In genomic region chr11:61733120-61733978, GRCh38 we compare ENCODE assay signal across 8 cellular contexts. TPM values are rescaled to one million over a fixed set of nuclear protein-coding genes. Genes with fewer than 3 reads are reported as not detected.
DNase-seq lines count a peak whose midpoint lies in the region; ATAC-seq, FAIRE-seq and TF ChIP-seq lines count a peak whose summit lies in the region.

No MANE protein-coding gene starts in this region.

- FAIRE-seq in HepG2 (lab: Jason Lieb, UNC) = peak; percentile 79

- peak; percentile 100 for TF ChIP-seq CTCF in A673 (conservative IDR thresholded peaks at IDR 0.05; ENCODE audit: low read depth, low read length)
- peak; percentile 98 for TF ChIP-seq CTCF in coronary artery (IDR thresholded peaks at IDR 0.05)
- TF ChIP-seq CTCF in HepG2 (CRISPR knock-in tag; IDR thresholded peaks at IDR 0.05) = peak; percentile 98

- H3K36me3 Mint-ChIP-seq in activated CD4-positive, alpha-beta T cell treated with anti-CD3 and anti-CD28 coated beads, Interleukin-2, amount 10 ng/mL, durations not matched to agents 24 days and 14 days (ENCODE audit: low read depth) = no peaks in the 10 kb centered on the region

- ATAC-seq in GM18519 (IDR thresholded peaks at IDR 0.05; ENCODE audit: low FRiP score, unreplicated experiment) = peak; percentile 66
- peak; percentile 85 for ATAC-seq in HG03354 (IDR thresholded peaks at IDR 0.05; ENCODE audit: poor library complexity, severe bottlenecking, unreplicated experiment)
- ATAC-seq in HepG2 = peak; percentile 85

- H3K4me1 Mint-ChIP-seq in activated CD4-positive, alpha-beta T cell treated with anti-CD3 and anti-CD28 coated beads, Interleukin-2, amount 10 ng/mL, durations not matched to agents 24 days and 14 days = peaks cover 2% of the 10 kb centered on the region

- H3K4me2 ChIP-seq in HepG2 (ENCODE audit: low read depth, low read length) = no peak overlapping the region

- no peak overlapping the region for H3K4me3 ChIP-seq in A673 (ENCODE audit: low read depth, low read length, poor library complexity, severe bottlenecking)
- no peak overlapping the region for H3K4me3 ChIP-seq in coronary artery
- H3K4me3 ChIP-seq in HepG2 (replicated peaks in 1 of 3; ENCODE audit: insufficient read depth in 1 of 3, low read depth in 2 of 3, low read length in 3 of 3) = no peak overlapping the region

- no peak overlapping the region for H3K27ac Mint-ChIP-seq in activated CD4-positive, alpha-beta T cell treated with anti-CD3 and anti-CD28 coated beads, Interleukin-2, amount 10 ng/mL, durations not matched to agents 24 days and 14 days

- H3K27me3 ChIP-seq in A673 (replicated peaks; ENCODE audit: insufficient read depth, low read depth, low read length, poor library complexity) (no peaks in the 10 kb centered on the region), HepG2 (ENCODE audit: control insufficient read depth in 1 of 2, insufficient read depth in 2 of 2, low read length in 2 of 2) (no peaks in the 10 kb centered on the region)

- no peak for TF ChIP-seq POLR2A in HepG2 (IDR thresholded peaks at IDR 0.05; ENCODE audit: insufficient read depth in 1 of 2, low read depth in 2 of 2, low read length in 2 of 2)

- 32% methylated on average over 13 of the region's 13 CpGs for WGBS in HepG2 (ENCODE audit: low lambda C conversion rate)

- no TSS peak for BruUV-seq in A673 (replicated peaks; lab: Mats Ljungman, UMichigan)
- no TSS peak for BruUV-seq in HepG2 (replicated peaks; lab: Mats Ljungman, UMichigan)

- no peaks in the 10 kb centered on the region for H4K20me1 ChIP-seq in HepG2 (ENCODE audit: insufficient read depth, low read length)

- intact Hi-C loops in A673 (cut with micrococcal nuclease; ENCODE audit: unreplicated experiment) = loop anchor here (1.0 to 10.0 kb wide), 3 partner anchors 53 to 289 kb away; partner anchors contain the start of gene DAGLA
- intact Hi-C loops in activated CD4-positive, alpha-beta T cell treated with anti-CD3 and anti-CD28 coated beads, Interleukin-2, amount 10 ng/mL, durations not matched to agents 24 days and 14 days (cut with micrococcal nuclease) = loop anchor here (1.0 kb wide), 2 partner anchors 37 to 53 kb away; partner anchors contain the start of gene DAGLA
- intact Hi-C loops in HepG2 (cut with micrococcal nuclease; ENCODE audit: unreplicated experiment) = loop anchor here (2.0 kb wide), 1 partner anchor 51 kb away; no protein-coding TSS in a partner anchor

- H3K79me2 ChIP-seq in HepG2 (ENCODE audit: insufficient read depth, low read length) = no peaks in the 10 kb centered on the region

- H2AFZ ChIP-seq in HepG2 (ENCODE audit: low read length) = no peak overlapping the region

- in situ Hi-C loops in HepG2 (cut with HindIII; ENCODE audit: extremely low pct_ligation_motif_present, low pct_unique_long_range_greater_than_20kb) = loop anchor here (5.0 kb wide), 1 partner anchor 51 kb away; the partner anchor contains the start of gene DAGLA

- POLR2A ChIA-PET in A673 (lab: Charles Lee; ENCODE audit: low non-redundant PET) (no interaction called here), HepG2 (lab: Yijun Ruan, JAX) (interaction anchor here (0.5 to 2.4 kb wide), 7 partner anchors 15 to 971 kb away, joined by 3 to 16 read pairs (median 3); partner anchors contain the start of gene TMEM258)

- H3K9me3 Mint-ChIP-seq in activated CD4-positive, alpha-beta T cell treated with anti-CD3 and anti-CD28 coated beads, Interleukin-2, amount 10 ng/mL, durations not matched to agents 24 days and 14 days = no peaks in the 10 kb centered on the region

- DNase-seq in A673 (ENCODE audit: low spot score) (peak; percentile 93), NCI-H510A (lab: John Stamatoyannopoulos, UW) (peak; percentile 67), coronary artery (ENCODE audit: low spot score) (peak; percentile 85), HepG2 (ENCODE audit: low spot score) (peak; percentile 58)
- DNase-seq in activated CD4-positive, alpha-beta T cell treated with anti-CD3 and anti-CD28 coated beads, Interleukin-2, amount 10 ng/mL, durations not matched to agents 24 days and 14 days = peak; percentile 95
- DNase-seq in stimulated activated CD4-positive, alpha-beta T cell treated with anti-CD3 and anti-CD28 coated beads, Interleukin-4, amount 100 ng/mL, for 4 hours = peak; percentile 78 to 79

- CTCF ChIA-PET in A673 (lab: Charles Lee) = interaction anchor here (0.6 to 1.7 kb wide), 20 partner anchors 10 to 375 kb away, joined by 3 to 16 read pairs (median 4); no protein-coding TSS in a partner anchor
- CTCF ChIA-PET in HepG2 (lab: Yijun Ruan, JAX; ENCODE audit: low intra/inter-chr PET ratio, low total read pairs) = interaction anchor here (1.4 kb wide), 1 partner anchor 53 kb away, joined by 8 read pairs; the partner anchor contains the start of gene DAGLA

- H3K9ac ChIP-seq in HepG2 (ENCODE audit: insufficient read depth, low read depth, low read length) = no peak overlapping the region

- H3K36me3 ChIP-seq in A673 (ENCODE audit: insufficient read depth, low read length, poor library complexity, severe bottlenecking) = peaks cover 19% of the 10 kb centered on the region
- peaks cover 24 to 29% of the 10 kb centered on the region in 2 experiments; a peak in 4 of 5 replicates for H3K36me3 ChIP-seq in HepG2 (replicated peaks in 1 of 2; ENCODE audit: control insufficient read depth in 1 of 2, insufficient read depth in 2 of 2, low read length in 2 of 2)

- peak; percentile 86 for TF ChIP-seq RAD21 in HepG2 (CRISPR knock-in tag; IDR thresholded peaks at IDR 0.05)

- no peaks in the 10 kb centered on the region for H3K9me3 ChIP-seq in A673 (ENCODE audit: low read depth, low read length, poor library complexity, severe bottlenecking)
- no peaks in the 10 kb centered on the region for H3K9me3 ChIP-seq in HepG2 (ENCODE audit: low read length)

- TF ChIP-seq EP300 in HepG2 (IDR thresholded peaks at IDR 0.05; ENCODE audit: low read depth in 2 of 2, low read length in 2 of 2) = no peak
- no peak for TF ChIP-seq EP300 in HepG2 (CRISPR knock-in tag; IDR thresholded peaks at IDR 0.05; ENCODE audit: borderline replicate concordance)

- H3K4me1 ChIP-seq in A673 (ENCODE audit: insufficient read depth, low read length, poor library complexity, severe bottlenecking) (no peaks in the 10 kb centered on the region), HepG2 (ENCODE audit: insufficient read depth, low read length) (no peaks in the 10 kb centered on the region)

- no peaks in the 10 kb centered on the region for H3K27me3 Mint-ChIP-seq in activated CD4-positive, alpha-beta T cell treated with anti-CD3 and anti-CD28 coated beads, Interleukin-2, amount 10 ng/mL, durations not matched to agents 24 days and 14 days

- H3K4me3 Mint-ChIP-seq in activated CD4-positive, alpha-beta T cell treated with anti-CD3 and anti-CD28 coated beads, Interleukin-2, amount 10 ng/mL, durations not matched to agents 24 days and 14 days = no peak overlapping the region

- H3K27ac ChIP-seq in A673 (ENCODE audit: low read depth, low read length, poor library complexity, severe bottlenecking) (no peak overlapping the region), coronary artery (peak overlapping the region; percentile 3 to 36), HepG2 (ENCODE audit: extremely low read length, insufficient read depth, low read length) (no peak overlapping the region)

RNA-seq across cellular contexts. Expression of gene MYRF, which starts 19.1 kb away (rescaled TPM):
- total RNA-seq in A673 (2021) (11.2 and 14.6 TPM in 2 replicates), HepG2 (2016; rRNA removed; fragmentation: Illumina TruSeq; extraction: Trizol) (7.9 and 10.2 TPM in 2 replicates)
- total RNA-seq in activated CD4-positive, alpha-beta T cell treated with anti-CD3 and anti-CD28 coated beads, Interleukin-2, amount 10 ng/mL, durations not matched to agents 24 days and 14 days = 1.1 and 1.2 TPM in 2 replicates
- 6.6 and 7.4 TPM in 2 replicates for total RNA-seq in HepG2 (2016; cell fraction: cytosol; rRNA removed; fragmentation: Illumina TruSeq; extraction: Trizol; ENCODE audit: low read depth)
- 6.8 and 10.3 TPM in 2 replicates for total RNA-seq in HepG2 (2016; cell fraction: insoluble cytoplasmic fraction; rRNA removed; fragmentation: Illumina TruSeq; extraction: Trizol)
- total RNA-seq in HepG2 (2016; cell fraction: membrane; rRNA removed; fragmentation: Illumina TruSeq; extraction: Trizol) = 8.2 and 8.5 TPM in 2 replicates
- total RNA-seq in HepG2 (2016; cell fraction: nucleus; rRNA removed; fragmentation: Illumina TruSeq; extraction: Trizol) = 16.7 and 20.6 TPM in 2 replicates
- 25.9 and 33.2 TPM in 2 replicates for polyA plus RNA-seq in HepG2 (2011; rRNA removed)
- polyA plus RNA-seq in HepG2 (2011; cell fraction: cytosol; rRNA removed) = 17.4 and 19.1 TPM in 2 replicates
- polyA plus RNA-seq in HepG2 (2011; cell fraction: nucleus; rRNA removed) = 140 and 154 TPM in 2 replicates
- 27.5 and 41.4 TPM in 2 replicates for polyA plus RNA-seq in HepG2 (2012)
- 1.8 and 2.1 TPM in 2 replicates for polyA plus RNA-seq in HepG2 (2016; cell fraction: cytosol; fragmentation: Illumina TruSeq; extraction: Trizol; ENCODE audit: low read depth)
- 12.8 and 17.2 TPM in 2 replicates for polyA plus RNA-seq in HepG2 (2016; cell fraction: insoluble cytoplasmic fraction; fragmentation: Illumina TruSeq; extraction: Trizol; ENCODE audit: low read depth)
- 5.7 and 6.2 TPM in 2 replicates for polyA plus RNA-seq in HepG2 (2016; cell fraction: membrane; fragmentation: Illumina TruSeq; extraction: Trizol; ENCODE audit: low read depth)
- polyA plus RNA-seq in HepG2 (2016; cell fraction: nucleus; fragmentation: Illumina TruSeq; extraction: Trizol; ENCODE audit: insufficient read depth, low read depth) = 69.8 and 76.1 TPM in 2 replicates
- 2.9 and 52.2 TPM in 2 replicates for polyA minus RNA-seq in HepG2 (2011; rRNA and poly(A)+ RNA removed; ENCODE audit: low replicate concordance)
- 27.3 and 36.7 TPM in 2 replicates for polyA minus RNA-seq in HepG2 (2011; cell fraction: cytosol; rRNA and poly(A)+ RNA removed)
- polyA minus RNA-seq in HepG2 (2011; cell fraction: nucleus; rRNA and poly(A)+ RNA removed) = 39.0 and 39.4 TPM in 2 replicates

RNA-seq across cellular contexts. Expression of gene DAGLA, which starts 53.2 kb away (rescaled TPM):
- total RNA-seq in A673 (2021) = 10.9 and 11.0 TPM in 2 replicates
- total RNA-seq in activated CD4-positive, alpha-beta T cell treated with anti-CD3 and anti-CD28 coated beads, Interleukin-2, amount 10 ng/mL, durations not matched to agents 24 days and 14 days = 0.09 and 0.14 TPM in 2 replicates
- total RNA-seq in HepG2 (2016; rRNA removed; fragmentation: Illumina TruSeq; extraction: Trizol) = 2.3 and 3.9 TPM in 2 replicates
- 0.61 and 0.88 TPM in 2 replicates for total RNA-seq in HepG2 (2016; cell fraction: cytosol; rRNA removed; fragmentation: Illumina TruSeq; extraction: Trizol; ENCODE audit: low read depth)
- 2.1 and 3.9 TPM in 2 replicates for total RNA-seq in HepG2 (2016; cell fraction: insoluble cytoplasmic fraction; rRNA removed; fragmentation: Illumina TruSeq; extraction: Trizol)
- 2.2 and 2.4 TPM in 2 replicates for total RNA-seq in HepG2 (2016; cell fraction: membrane; rRNA removed; fragmentation: Illumina TruSeq; extraction: Trizol)
- total RNA-seq in HepG2 (2016; cell fraction: nucleus; rRNA removed; fragmentation: Illumina TruSeq; extraction: Trizol) = 4.9 and 6.5 TPM in 2 replicates
- 2.6 and 3.3 TPM in 2 replicates for polyA plus RNA-seq in HepG2 (2011; rRNA removed)
- 1.5 and 2.1 TPM in 2 replicates for polyA plus RNA-seq in HepG2 (2011; cell fraction: cytosol; rRNA removed)
- polyA plus RNA-seq in HepG2 (2011; cell fraction: nucleus; rRNA removed) = 12.4 and 14.2 TPM in 2 replicates
- 2.6 and 5.3 TPM in 2 replicates for polyA plus RNA-seq in HepG2 (2012)
- 0.45 and 0.67 TPM in 2 replicates for polyA plus RNA-seq in HepG2 (2016; cell fraction: cytosol; fragmentation: Illumina TruSeq; extraction: Trizol; ENCODE audit: low read depth)
- 2.5 and 3.0 TPM in 2 replicates for polyA plus RNA-seq in HepG2 (2016; cell fraction: insoluble cytoplasmic fraction; fragmentation: Illumina TruSeq; extraction: Trizol; ENCODE audit: low read depth)
- 1.5 and 1.9 TPM in 2 replicates for polyA plus RNA-seq in HepG2 (2016; cell fraction: membrane; fragmentation: Illumina TruSeq; extraction: Trizol; ENCODE audit: low read depth)
- polyA plus RNA-seq in HepG2 (2016; cell fraction: nucleus; fragmentation: Illumina TruSeq; extraction: Trizol; ENCODE audit: insufficient read depth, low read depth) = 14.4 and 14.8 TPM in 2 replicates
- 2.0 and 8.0 TPM in 2 replicates for polyA minus RNA-seq in HepG2 (2011; rRNA and poly(A)+ RNA removed; ENCODE audit: low replicate concordance)
- 2.2 and 3.0 TPM in 2 replicates for polyA minus RNA-seq in HepG2 (2011; cell fraction: cytosol; rRNA and poly(A)+ RNA removed)
- 4.6 TPM in 2 replicates for polyA minus RNA-seq in HepG2 (2011; cell fraction: nucleus; rRNA and poly(A)+ RNA removed)

RNA-seq across cellular contexts. Expression of gene TMEM258, which starts 59.0 kb away (rescaled TPM):
- 138 and 139 TPM in 2 replicates for total RNA-seq in A673 (2021)
- 179 and 187 TPM in 2 replicates for total RNA-seq in activated CD4-positive, alpha-beta T cell treated with anti-CD3 and anti-CD28 coated beads, Interleukin-2, amount 10 ng/mL, durations not matched to agents 24 days and 14 days
- 164 and 175 TPM in 2 replicates for total RNA-seq in HepG2 (2016; rRNA removed; fragmentation: Illumina TruSeq; extraction: Trizol)
- 124 and 186 TPM in 2 replicates for total RNA-seq in HepG2 (2016; cell fraction: cytosol; rRNA removed; fragmentation: Illumina TruSeq; extraction: Trizol; ENCODE audit: low read depth)
- total RNA-seq in HepG2 (2016; cell fraction: insoluble cytoplasmic fraction; rRNA removed; fragmentation: Illumina TruSeq; extraction: Trizol) = 157 and 180 TPM in 2 replicates
- 166 and 206 TPM in 2 replicates for total RNA-seq in HepG2 (2016; cell fraction: membrane; rRNA removed; fragmentation: Illumina TruSeq; extraction: Trizol)
- total RNA-seq in HepG2 (2016; cell fraction: nucleus; rRNA removed; fragmentation: Illumina TruSeq; extraction: Trizol) = 83.5 and 96.3 TPM in 2 replicates
- 363 and 424 TPM in 2 replicates for polyA plus RNA-seq in HepG2 (2011; rRNA removed)
- polyA plus RNA-seq in HepG2 (2011; cell fraction: cytosol; rRNA removed) = 333 and 381 TPM in 2 replicates
- polyA plus RNA-seq in HepG2 (2011; cell fraction: nucleus; rRNA removed) = 70.6 and 77.2 TPM in 2 replicates
- 225 and 301 TPM in 2 replicates for polyA plus RNA-seq in HepG2 (2012)
- 181 and 226 TPM in 2 replicates for polyA plus RNA-seq in HepG2 (2016; cell fraction: cytosol; fragmentation: Illumina TruSeq; extraction: Trizol; ENCODE audit: low read depth)
- polyA plus RNA-seq in HepG2 (2016; cell fraction: insoluble cytoplasmic fraction; fragmentation: Illumina TruSeq; extraction: Trizol; ENCODE audit: low read depth) = 187 and 188 TPM in 2 replicates
- 185 and 215 TPM in 2 replicates for polyA plus RNA-seq in HepG2 (2016; cell fraction: membrane; fragmentation: Illumina TruSeq; extraction: Trizol; ENCODE audit: low read depth)
- 173 and 175 TPM in 2 replicates for polyA plus RNA-seq in HepG2 (2016; cell fraction: nucleus; fragmentation: Illumina TruSeq; extraction: Trizol; ENCODE audit: insufficient read depth, low read depth)
- polyA minus RNA-seq in HepG2 (2011; rRNA and poly(A)+ RNA removed; ENCODE audit: low replicate concordance) = 153 and 413 TPM in 2 replicates
- 79.2 and 82.2 TPM in 2 replicates for polyA minus RNA-seq in HepG2 (2011; cell fraction: cytosol; rRNA and poly(A)+ RNA removed)
- 54.3 and 55.7 TPM in 2 replicates for polyA minus RNA-seq in HepG2 (2011; cell fraction: nucleus; rRNA and poly(A)+ RNA removed)

RNA-seq across cellular contexts. Expression of gene FEN1, which starts 59.4 kb away (rescaled TPM):
- total RNA-seq in A673 (2021) (140 and 152 TPM in 2 replicates), HepG2 (2016; rRNA removed; fragmentation: Illumina TruSeq; extraction: Trizol) (102 and 116 TPM in 2 replicates)
- total RNA-seq in activated CD4-positive, alpha-beta T cell treated with anti-CD3 and anti-CD28 coated beads, Interleukin-2, amount 10 ng/mL, durations not matched to agents 24 days and 14 days = 144 and 152 TPM in 2 replicates
- total RNA-seq in HepG2 (2016; cell fraction: cytosol; rRNA removed; fragmentation: Illumina TruSeq; extraction: Trizol; ENCODE audit: low read depth) = 9.9 and 12.9 TPM in 2 replicates
- total RNA-seq in HepG2 (2016; cell fraction: insoluble cytoplasmic fraction; rRNA removed; fragmentation: Illumina TruSeq; extraction: Trizol) = 103 and 117 TPM in 2 replicates
- total RNA-seq in HepG2 (2016; cell fraction: membrane; rRNA removed; fragmentation: Illumina TruSeq; extraction: Trizol) = 25.3 and 31.0 TPM in 2 replicates
- total RNA-seq in HepG2 (2016; cell fraction: nucleus; rRNA removed; fragmentation: Illumina TruSeq; extraction: Trizol) = 47.5 and 54.1 TPM in 2 replicates
- polyA plus RNA-seq in HepG2 (2011; rRNA removed) = 10.9 and 12.4 TPM in 2 replicates
- polyA plus RNA-seq in HepG2 (2011; cell fraction: cytosol; rRNA removed) = 11.9 and 14.6 TPM in 2 replicates
- 4.0 and 5.3 TPM in 2 replicates for polyA plus RNA-seq in HepG2 (2011; cell fraction: nucleus; rRNA removed)
- 11.2 and 20.0 TPM in 2 replicates for polyA plus RNA-seq in HepG2 (2012)
- polyA plus RNA-seq in HepG2 (2016; cell fraction: cytosol; fragmentation: Illumina TruSeq; extraction: Trizol; ENCODE audit: low read depth) = 5.2 and 7.1 TPM in 2 replicates
- polyA plus RNA-seq in HepG2 (2016; cell fraction: insoluble cytoplasmic fraction; fragmentation: Illumina TruSeq; extraction: Trizol; ENCODE audit: low read depth) = 94.2 and 98.7 TPM in 2 replicates
- polyA plus RNA-seq in HepG2 (2016; cell fraction: membrane; fragmentation: Illumina TruSeq; extraction: Trizol; ENCODE audit: low read depth) = 12.2 and 15.7 TPM in 2 replicates
- 60.2 and 63.1 TPM in 2 replicates for polyA plus RNA-seq in HepG2 (2016; cell fraction: nucleus; fragmentation: Illumina TruSeq; extraction: Trizol; ENCODE audit: insufficient read depth, low read depth)
- polyA minus RNA-seq in HepG2 (2011; rRNA and poly(A)+ RNA removed; ENCODE audit: low replicate concordance) = 25.3 and 218 TPM in 2 replicates
- 7.6 and 10.2 TPM in 2 replicates for polyA minus RNA-seq in HepG2 (2011; cell fraction: cytosol; rRNA and poly(A)+ RNA removed)
- polyA minus RNA-seq in HepG2 (2011; cell fraction: nucleus; rRNA and poly(A)+ RNA removed) = 10.8 and 11.8 TPM in 2 replicates

Comparison
In these comparisons a context has a peak if more than half of its experiments do, and no peak if none do; other contexts are left out.
1. H3K27ac ChIP-seq: peak in coronary artery (2 of 2); none in A673 (single experiment) and HepG2 (single experiment).
2. Peak in every context shown above with its lines, with median percentiles within 50 percentile points of each other: DNase-seq, CTCF ChIP-seq and ATAC-seq.